9 cellular contexts compared by ENCODE assay signal in genomic region chr7:128406147-128406985, GRCh38. TPM values are rescaled to one million over a fixed set of nuclear protein-coding genes. Genes with fewer than 3 reads are reported as not detected.
DNase-seq lines count a peak whose midpoint lies in the region; ATAC-seq and TF ChIP-seq lines count a peak whose summit lies in the region.
"Had no signal": no experiment of that assay in that cellular context is flagged by ENCODE, and none has a peak within 500 bp of the region (broad histone marks: within the 10 kb centered on the region; RNA-seq: fewer than 3 reads in every experiment).

No MANE protein-coding gene starts in this region.

- 0 out of 2 replicates have a peak, but pooled peaks cover 1% of the 10 kb centered on the region for H3K36me3 ChIP-seq in BJ (ENCODE audit: control insufficient read depth, insufficient read depth, low read length)
- H3K36me3 ChIP-seq in HUES64 (ENCODE audit: insufficient read depth, low read length): no peaks in the 10 kb centered on the region
- H3K36me3 ChIP-seq in breast epithelium: no peaks in the 10 kb centered on the region

- intact Hi-C loops in breast epithelium (cut with DNase I; ENCODE audit: low total_unique reads): no loop called here
- intact Hi-C loops in natural killer cell (cut with micrococcal nuclease): loop anchor here (5.0 kb wide), 1 partner anchor 51 kb away; the partner anchor contains the start of gene HILPDA

- H3K36me3 Mint-ChIP-seq in natural killer cell: no peaks in the 10 kb centered on the region

- H3K9me3 ChIP-seq in HUES64 (ENCODE audit: insufficient read depth, low read depth, low read length): no peaks in the 10 kb centered on the region
- no peaks in the 10 kb centered on the region for H3K9me3 ChIP-seq in breast epithelium

- 27% methylated on average over 20 of the region's 29 CpGs for WGBS in HUES64

- H3K4me1 Mint-ChIP-seq in natural killer cell: peaks cover 46 to 54% of the 10 kb centered on the region in 2 donors

- no peaks in the 10 kb centered on the region for H3K9me3 Mint-ChIP-seq in natural killer cell

- no peak for ATAC-seq in natural killer cell
- no peak for ATAC-seq in HG03565 (IDR thresholded peaks at IDR 0.05; ENCODE audit: unreplicated experiment)

- CTCF ChIA-PET in BJ (lab: Yijun Ruan, JAX): interaction anchor here (0.6 to 12.2 kb wide), 3 partner anchors 20 to 547 kb away, joined by 3 to 197 read pairs (median 90); no protein-coding TSS in a partner anchor

- H3K27ac ChIP-seq in HUES64 (ENCODE audit: low read depth, low read length): no peak overlapping the region
- peak overlapping the region; percentile 29 to 94 for H3K27ac ChIP-seq in breast epithelium

- peak overlapping the region; percentile 54 to 73 for H3K27ac Mint-ChIP-seq in natural killer cell

- no peak for TF ChIP-seq POLR2A in breast epithelium (IDR thresholded peaks at IDR 0.05)

- no peak for TF ChIP-seq CTCF in BJ (IDR thresholded peaks at IDR 0.05; ENCODE audit: insufficient read depth, low read depth, low read length)
- TF ChIP-seq CTCF in breast epithelium (IDR thresholded peaks at IDR 0.05): no peak
- no peak for TF ChIP-seq CTCF in natural killer cell (IDR thresholded peaks at IDR 0.05)

- peaks cover 38% of the 10 kb centered on the region; the same call in 1 of the 2 replicates for H3K4me1 ChIP-seq in HUES64 (ENCODE audit: insufficient read depth, low read length)
- peaks cover 8 to 18% of the 10 kb centered on the region in 2 donors for H3K4me1 ChIP-seq in breast epithelium

- POLR2A ChIA-PET in BJ (lab: Charles Lee): no interaction called here

- DNase-seq in BJ (ENCODE audit: low read depth) (no peak), breast epithelium (ENCODE audit: low spot score in 2 of 2) (no peak), natural killer cell (no peak), RKO (ENCODE audit: low spot score) (no peak), SW480 (ENCODE audit: low spot score) (no peak), EL (no peak)
- DNase-seq: SIG-M5 had no signal

- no peak overlapping the region for H3K9ac ChIP-seq in HUES64 (ENCODE audit: low read depth, low read length)

- no peaks in the 10 kb centered on the region for H3K27me3 Mint-ChIP-seq in natural killer cell (ENCODE audit: low read depth in 2 of 2)

- H3K27me3 ChIP-seq in BJ (ENCODE audit: control insufficient read depth, insufficient read depth, low read length) (no peaks in the 10 kb centered on the region), HUES64 (ENCODE audit: insufficient read depth, low read length) (peaks cover 75% of the 10 kb centered on the region), breast epithelium (no peaks in the 10 kb centered on the region)

- peak overlapping the region; percentile 84 for H3K4me3 Mint-ChIP-seq in natural killer cell

- peak overlapping the region; percentile 23 for H3K4me3 ChIP-seq in BJ (ENCODE audit: low read depth, low read length)
- H3K4me3 ChIP-seq in HUES64 (ENCODE audit: low read length): peak overlapping the region; percentile 29
- H3K4me3 ChIP-seq in breast epithelium: peak overlapping the region; percentile 70 to 96 (median 81)

RNA-seq across cellular contexts. Expression of gene IMPDH1, which starts 3.4 kb away (rescaled TPM):
- 65.7 and 84.5 TPM in 2 replicates for polyA plus RNA-seq in BJ (2011; rRNA removed)
- polyA minus RNA-seq in BJ (2011; rRNA and poly(A)+ RNA removed): 109 and 116 TPM in 2 replicates
- polyA plus RNA-seq in HUES64 (2013, experiment 1 of 2): 26.2 TPM
- polyA plus RNA-seq in HUES64 (2013, experiment 2 of 2): 27.6 TPM
- total RNA-seq in breast epithelium (10 to 100 TPM; 31.8 to 68.8 (median 58.2) TPM), natural killer cell (10 to 100 TPM; 77.8 to 94.1 (median 89.6) TPM)

RNA-seq across cellular contexts. Expression of gene PRRT4, which starts 44.9 kb away (rescaled TPM):
- polyA plus RNA-seq in BJ (2011; rRNA removed): 0.07 TPM in 1 of 2 replicates, not detected in the other
- polyA minus RNA-seq in BJ (2011; rRNA and poly(A)+ RNA removed): not detected in 2 replicates
- polyA plus RNA-seq in HUES64 (2013, experiment 1 of 2): 0.90 TPM
- polyA plus RNA-seq in HUES64 (2013, experiment 2 of 2): 1.3 TPM
- total RNA-seq in breast epithelium (1 to 10 TPM in 1 of 3 donors, under 1 TPM in 2; under 0.01 to 3.8 (median 0.44) TPM), natural killer cell (under 1 TPM in 1 of 3 donors, not detected in 2; 0.42 TPM)

RNA-seq across cellular contexts. Expression of gene HILPDA, which starts 49.3 kb away (rescaled TPM):
- polyA plus RNA-seq in BJ (2011; rRNA removed): 16.0 and 21.5 TPM in 2 replicates
- 13.0 and 14.8 TPM in 2 replicates for polyA minus RNA-seq in BJ (2011; rRNA and poly(A)+ RNA removed)
- 33.1 TPM for polyA plus RNA-seq in HUES64 (2013, experiment 1 of 2)
- 32.6 TPM for polyA plus RNA-seq in HUES64 (2013, experiment 2 of 2)
- 10 to 100 TPM; 25.3 to 34.4 (median 27.7) TPM for total RNA-seq in breast epithelium
- total RNA-seq in natural killer cell: 1 to 10 TPM; 1.9 to 5.1 (median 2.3) TPM

Comparison
In these comparisons a context has a peak if more than half of its experiments do, and no peak if none do; other contexts are left out.
1. H3K4me3 ChIP-seq: peak in every context shown above with its lines; median percentile 81 in breast epithelium; 29 in HUES64; 23 in BJ.
2. RNA of gene HILPDA, which starts 49.3 kb away (total RNA-seq): 25.3 to 34.4 TPM in breast epithelium; 1.9 to 5.1 TPM in natural killer cell; every median in the first group is over 4 times any median in the second.